In the genomic region with DNA sequence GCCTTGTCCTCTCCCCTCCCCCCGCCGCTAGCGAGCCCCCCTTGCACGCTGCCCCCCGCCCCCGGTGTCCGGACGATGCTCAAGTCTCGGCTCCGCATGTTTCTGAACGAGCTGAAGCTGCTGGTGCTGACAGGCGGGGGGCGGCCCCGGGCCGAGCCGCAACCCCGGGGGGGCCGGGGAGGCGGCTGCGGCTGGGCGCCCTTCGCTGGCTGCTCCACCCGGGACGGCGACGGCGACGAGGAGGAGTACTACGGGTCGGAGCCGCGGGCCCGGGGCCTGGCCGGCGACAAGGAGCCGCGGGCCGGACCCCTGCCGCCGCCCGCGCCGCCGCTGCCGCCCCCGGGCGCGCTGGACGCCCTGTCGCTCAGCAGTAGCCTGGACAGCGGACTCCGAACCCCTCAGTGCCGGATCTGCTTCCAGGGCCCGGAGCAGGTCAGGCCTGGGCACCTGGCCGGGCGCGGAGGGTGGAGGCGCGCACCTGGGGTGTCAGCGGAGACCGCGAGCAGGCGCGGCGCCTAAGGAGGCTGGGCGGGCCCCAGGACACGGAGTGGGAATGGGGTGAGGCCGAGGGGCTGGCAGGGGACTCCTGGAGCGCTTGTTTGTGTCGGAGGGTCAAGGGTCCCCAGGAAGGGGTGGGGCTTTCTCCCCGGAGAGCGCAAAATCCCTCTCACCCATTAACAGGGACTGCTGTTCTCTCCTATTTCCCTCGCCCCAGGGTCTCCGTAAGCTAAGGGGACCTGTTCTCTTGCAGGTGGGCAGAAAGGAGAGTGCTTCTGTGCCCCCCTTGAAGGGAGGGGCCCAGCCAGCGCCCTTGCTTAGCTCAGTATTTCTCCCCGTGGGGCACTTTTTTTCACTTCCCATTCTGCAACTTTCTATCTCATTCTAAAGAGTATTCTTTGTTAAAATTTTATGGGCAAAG, we compare ENCODE assay signal across 8 cellular contexts. TPM values are rescaled to one million over a fixed set of nuclear protein-coding genes. Genes with fewer than 3 reads are reported as not detected.
DNase-seq lines count a peak whose midpoint lies in the region; ATAC-seq, FAIRE-seq and TF ChIP-seq lines count a peak whose summit lies in the region.

No MANE protein-coding gene starts in this region.

- peaks cover 7% of the 10 kb centered on the region for H4K20me1 ChIP-seq in keratinocyte (ENCODE audit: control insufficient read depth, extremely low read depth, insufficient read depth, low read length)

- H3K4me3 ChIP-seq in NT2/D1 (ENCODE audit: insufficient read length, low read depth), result peak overlapping the region; percentile 35
- peak overlapping the region; percentile 55 for H3K4me3 ChIP-seq in astrocyte of the cerebellum (ENCODE audit: low read depth, low read length)
- peak overlapping the region; percentile 56 to 73 (median 69) for H3K4me3 ChIP-seq in keratinocyte (ENCODE audit: control insufficient read depth in 2 of 3, extremely low read depth in 1 of 3, insufficient read depth in 2 of 3, low read depth in 1 of 3, low read length in 3 of 3)

- no peak overlapping the region for H2AFZ ChIP-seq in keratinocyte (ENCODE audit: control insufficient read depth, low read length)

- peak overlapping the region; percentile 78 for H3K4me2 ChIP-seq in keratinocyte (ENCODE audit: control insufficient read depth, extremely low read depth, insufficient read depth, low read depth, low read length)

- DNase-seq in GM12891 (ENCODE audit: insufficient read length, low spot score) (no peak), NT2/D1 (ENCODE audit: low read depth, low spot score) (no peak), astrocyte of the cerebellum (ENCODE audit: low read depth) (no peak), keratinocyte (ENCODE audit: low read depth, low spot score) (no peak), SKM-1 (lab: John Stamatoyannopoulos, UW; ENCODE audit: unreplicated experiment) (no peak), urothelium cell line (ENCODE audit: low spot score) (no peak)
- DNase-seq in stimulated activated naive CD8-positive, alpha-beta T cell treated with anti-CD3 and anti-CD28 coated beads, Interleukin-15, Interleukin-2, amounts not matched to agents 100 U/mL and 50 U/mL, for 24 hours, result peak; percentile 45

- FAIRE-seq in GM12891 (lab: Jason Lieb, UNC) (no peak), keratinocyte (lab: Jason Lieb, UNC) (no peak), urothelium cell line (lab: Jason Lieb, UNC) (no peak)

- H3K79me2 ChIP-seq in keratinocyte (ENCODE audit: control insufficient read depth, insufficient read depth, low read length), result peaks cover 13% of the 10 kb centered on the region

- in situ Hi-C loops in astrocyte of the cerebellum (cut with HindIII; ENCODE audit: low sequenced_read_pairs), result loop anchor here (5.0 kb wide), 1 partner anchor 62 kb away; a partner anchor contains a TSS

- ATAC-seq in stimulated activated naive CD8-positive, alpha-beta T cell treated with anti-CD3 and anti-CD28 coated beads, Interleukin-15, Interleukin-2, amounts not matched to agents 100 U/mL and 50 U/mL, for 24 hours, result no peak
- no peak for ATAC-seq in HG02852 (IDR thresholded peaks at IDR 0.05; ENCODE audit: unreplicated experiment)

- H3K4me1 ChIP-seq in NT2/D1 (ENCODE audit: insufficient read depth, insufficient read length) (peaks cover 6% of the 10 kb centered on the region), keratinocyte (ENCODE audit: control insufficient read depth, extremely low read depth, insufficient read depth, low read length) (peaks cover 37% of the 10 kb centered on the region)

- dilution Hi-C loops in keratinocyte (cut with MboI; ENCODE audit: extremely low pct_ligation_motif_present, low sequenced_read_pairs), result no loop called here

- no peak for TF ChIP-seq CTCF in astrocyte of the cerebellum (IDR thresholded peaks at IDR 0.05; ENCODE audit: low read depth, low read length, missing control alignments)
- no peak for TF ChIP-seq CTCF in keratinocyte (optimal IDR thresholded peaks at IDR 0.05 in 1 of 3, IDR thresholded peaks at IDR 0.05 in 1 of 3, conservative IDR thresholded peaks at IDR 0.05 in 1 of 3; ENCODE audit: extremely low read depth in 1 of 3, insufficient read depth in 2 of 3, low read length in 3 of 3)

- no peak for TF ChIP-seq POLR2A in GM12891 (IDR thresholded peaks at IDR 0.05; ENCODE audit: low read depth, low read length)

- no peaks in the 10 kb centered on the region for H3K9me1 ChIP-seq in keratinocyte (ENCODE audit: control insufficient read depth, extremely low read depth, insufficient read depth, low read length)

- H3K27me3 ChIP-seq in NT2/D1 (ENCODE audit: insufficient read depth, insufficient read length) (peaks cover 60% of the 10 kb centered on the region), keratinocyte (ENCODE audit: control insufficient read depth, extremely low read depth, insufficient read depth, low read length) (no peaks in the 10 kb centered on the region)

- H3K9ac ChIP-seq in NT2/D1 (ENCODE audit: insufficient read length, low read depth), result peak overlapping the region; percentile 44
- peak overlapping the region; percentile 58 for H3K9ac ChIP-seq in keratinocyte (ENCODE audit: control insufficient read depth, extremely low read depth, insufficient read depth, low read length)

- H3K27ac ChIP-seq in keratinocyte (ENCODE audit: control insufficient read depth, insufficient read depth, low read length), result no peak overlapping the region

- no peaks in the 10 kb centered on the region for H3K9me3 ChIP-seq in NT2/D1 (ENCODE audit: insufficient read depth, low read length)
- no peaks in the 10 kb centered on the region for H3K9me3 ChIP-seq in keratinocyte (ENCODE audit: control insufficient read depth, low read depth, low read length)

- H3K36me3 ChIP-seq in NT2/D1 (ENCODE audit: insufficient read depth, insufficient read length, low read length), result peaks cover 8% of the 10 kb centered on the region
- H3K36me3 ChIP-seq in keratinocyte (ENCODE audit: control insufficient read depth in 2 of 2, extremely low read depth in 1 of 2, insufficient read depth in 2 of 2, low read length in 2 of 2), result peaks cover 13 to 29% of the 10 kb centered on the region in 2 experiments

TF ChIP-seq in GM12891, 5 proteins besides CTCF, POLR2A, EP300 and RAD21:
- TF ChIP-seq SPI1 (IDR thresholded peaks at IDR 0.05; ENCODE audit: low read depth, low read length), result peak; percentile 72
- TF ChIP-seq PAX5 (IDR thresholded peaks at IDR 0.05; ENCODE audit: insufficient read depth, low read length, severe bottlenecking), result no peak
- no peak for TF ChIP-seq POLR2AphosphoS5 (IDR thresholded peaks at IDR 0.05; ENCODE audit: low read depth, low read length)
- no peak for TF ChIP-seq POU2F2 (IDR thresholded peaks at IDR 0.05; ENCODE audit: low read depth, low read length)
- no peak for TF ChIP-seq TAF1 (IDR thresholded peaks at IDR 0.05; ENCODE audit: low read depth, low read length)

RNA-seq across cellular contexts. Expression of a gene that starts 0.8 kb away (rescaled TPM):
- polyA plus RNA-seq in GM12891 (2012; ENCODE audit: low read depth, missing spikeins), result 6.8 TPM
- 10.9 to 17.0 TPM (median 12.4 TPM) in 3 replicates for polyA plus RNA-seq in keratinocyte
- polyA plus RNA-seq in keratinocyte (2011; ENCODE audit: low read depth), result 4.9 TPM
- 9.6 and 13.5 TPM in 2 replicates for polyA plus RNA-seq in keratinocyte (2011; cell fraction: cytosol; rRNA removed)
- 16.9 and 17.9 TPM in 2 replicates for polyA plus RNA-seq in keratinocyte (2011; cell fraction: nucleus; rRNA removed)
- 13.6 and 14.4 TPM in 2 replicates for polyA plus RNA-seq in keratinocyte (2012; ENCODE audit: low replicate concordance)
- 13.7 to 27.7 TPM (median 18.3 TPM) in 3 replicates for polyA minus RNA-seq in keratinocyte
- 20.9 TPM for polyA minus RNA-seq in keratinocyte (2011; cell fraction: cytosol; rRNA and poly(A)+ RNA removed)
- 4.5 and 8.8 TPM in 2 replicates for polyA minus RNA-seq in keratinocyte (2011; cell fraction: nucleus; rRNA and poly(A)+ RNA removed)

RNA-seq across cellular contexts. Expression of a gene that starts 3.6 kb away (rescaled TPM):
- 100 TPM for polyA plus RNA-seq in GM12891 (2012; ENCODE audit: low read depth, missing spikeins)
- polyA plus RNA-seq in keratinocyte, result 146 to 176 TPM (median 153 TPM) in 3 replicates
- polyA plus RNA-seq in keratinocyte (2011; ENCODE audit: low read depth), result 45.4 TPM
- polyA plus RNA-seq in keratinocyte (2011; cell fraction: cytosol; rRNA removed), result 120 and 126 TPM in 2 replicates
- polyA plus RNA-seq in keratinocyte (2011; cell fraction: nucleus; rRNA removed), result 61.6 and 74.2 TPM in 2 replicates
- polyA plus RNA-seq in keratinocyte (2012; ENCODE audit: low replicate concordance), result 67.0 and 79.0 TPM in 2 replicates
- polyA minus RNA-seq in keratinocyte, result 92.1 to 131 TPM (median 124 TPM) in 3 replicates
- polyA minus RNA-seq in keratinocyte (2011; cell fraction: cytosol; rRNA and poly(A)+ RNA removed), result 107 TPM
- 22.1 and 23.2 TPM in 2 replicates for polyA minus RNA-seq in keratinocyte (2011; cell fraction: nucleus; rRNA and poly(A)+ RNA removed)

RNA-seq across cellular contexts. Expression of a gene that starts 10.9 kb away (rescaled TPM):
- 24.1 TPM for polyA plus RNA-seq in GM12891 (2012; ENCODE audit: low read depth, missing spikeins)
- polyA plus RNA-seq in keratinocyte, result 37.4 to 47.7 TPM (median 40.6 TPM) in 3 replicates
- polyA plus RNA-seq in keratinocyte (2011; ENCODE audit: low read depth), result 11.4 TPM
- polyA plus RNA-seq in keratinocyte (2011; cell fraction: cytosol; rRNA removed), result 20.6 and 30.6 TPM in 2 replicates
- 24.7 and 38.6 TPM in 2 replicates for polyA plus RNA-seq in keratinocyte (2011; cell fraction: nucleus; rRNA removed)
- 29.2 and 34.1 TPM in 2 replicates for polyA plus RNA-seq in keratinocyte (2012; ENCODE audit: low replicate concordance)
- polyA minus RNA-seq in keratinocyte, result 31.7 to 47.4 TPM (median 40.0 TPM) in 3 replicates
- polyA minus RNA-seq in keratinocyte (2011; cell fraction: cytosol; rRNA and poly(A)+ RNA removed), result 26.3 TPM
- 14.8 and 23.6 TPM in 2 replicates for polyA minus RNA-seq in keratinocyte (2011; cell fraction: nucleus; rRNA and poly(A)+ RNA removed)

RNA-seq across cellular contexts. Expression of a gene that starts 11.2 kb away (rescaled TPM):
- polyA plus RNA-seq in GM12891 (2012; ENCODE audit: low read depth, missing spikeins), result 0.85 TPM
- polyA plus RNA-seq in keratinocyte, result 19.0 to 40.5 TPM (median 33.6 TPM) in 3 replicates
- polyA plus RNA-seq in keratinocyte (2011; ENCODE audit: low read depth), result 2.2 TPM
- polyA plus RNA-seq in keratinocyte (2011; cell fraction: cytosol; rRNA removed), result 19.7 and 19.8 TPM in 2 replicates
- 43.4 and 50.3 TPM in 2 replicates for polyA plus RNA-seq in keratinocyte (2011; cell fraction: nucleus; rRNA removed)
- 5.4 and 33.7 TPM in 2 replicates for polyA plus RNA-seq in keratinocyte (2012; ENCODE audit: low replicate concordance)
- 14.0 to 33.1 TPM (median 26.7 TPM) in 3 replicates for polyA minus RNA-seq in keratinocyte
- 30.1 TPM for polyA minus RNA-seq in keratinocyte (2011; cell fraction: cytosol; rRNA and poly(A)+ RNA removed)
- polyA minus RNA-seq in keratinocyte (2011; cell fraction: nucleus; rRNA and poly(A)+ RNA removed), result 13.7 and 14.6 TPM in 2 replicates

RNA-seq across cellular contexts. Expression of a gene that starts 16.2 kb away (rescaled TPM):
- polyA plus RNA-seq in GM12891 (2012; ENCODE audit: low read depth, missing spikeins), result 21.1 TPM
- 24.3 to 25.5 TPM (median 24.5 TPM) in 3 replicates for polyA plus RNA-seq in keratinocyte
- 4.7 TPM for polyA plus RNA-seq in keratinocyte (2011; ENCODE audit: low read depth)
- 14.9 and 17.4 TPM in 2 replicates for polyA plus RNA-seq in keratinocyte (2011; cell fraction: cytosol; rRNA removed)
- polyA plus RNA-seq in keratinocyte (2011; cell fraction: nucleus; rRNA removed), result 25.0 and 25.7 TPM in 2 replicates
- polyA plus RNA-seq in keratinocyte (2012; ENCODE audit: low replicate concordance), result 20.5 and 24.2 TPM in 2 replicates
- polyA minus RNA-seq in keratinocyte, result 18.9 to 42.7 TPM (median 23.0 TPM) in 3 replicates
- 13.6 TPM for polyA minus RNA-seq in keratinocyte (2011; cell fraction: cytosol; rRNA and poly(A)+ RNA removed)
- 9.8 and 12.8 TPM in 2 replicates for polyA minus RNA-seq in keratinocyte (2011; cell fraction: nucleus; rRNA and poly(A)+ RNA removed)
